In genomic region chr1:41240806-41241747, GRCh38 we compare ENCODE assay signal across 1 cellular context.
A peak's percentile ranks its signal among the peaks of the same experiment; 100 is the strongest.
TF ChIP-seq lines count a peak whose summit lies in the region.

No MANE protein-coding gene starts in this region.

TF ChIP-seq in HepG2, 621 proteins besides CTCF, POLR2A, EP300 and RAD21 (continued from another document and continues in another):
- TF ChIP-seq HOXD1 (CRISPR knock-in tag; IDR thresholded peaks at IDR 0.05) (no peak), MED8 (CRISPR knock-in tag; IDR thresholded peaks at IDR 0.05; ENCODE audit: insufficient replicate concordance) (no peak), CSRNP2 (CRISPR knock-in tag; conservative IDR thresholded peaks at IDR 0.05; ENCODE audit: low read depth) (no peak), ZNF597 (CRISPR knock-in tag; IDR thresholded peaks at IDR 0.05) (no peak), ZBTB37 (CRISPR knock-in tag; IDR thresholded peaks at IDR 0.05) (no peak), RBM22 (optimal IDR thresholded peaks at IDR 0.05; ENCODE audit: low read length) (no peak), ZBTB7A (CRISPR knock-in tag; IDR thresholded peaks at IDR 0.05) (peak; percentile 44; the same call in 1 of the 2 replicates), FOSL2 (CRISPR knock-in tag; IDR thresholded peaks at IDR 0.05) (no peak), ZNF580 (CRISPR knock-in tag; IDR thresholded peaks at IDR 0.05; ENCODE audit: borderline replicate concordance, low read depth) (no peak), ZBTB44 (CRISPR knock-in tag; IDR thresholded peaks at IDR 0.05) (no peak), ZNF615 (CRISPR knock-in tag; IDR thresholded peaks at IDR 0.05; ENCODE audit: borderline replicate concordance) (no peak), CBX1 (IDR thresholded peaks at IDR 0.05; ENCODE audit: low read depth) (no peak), HNRNPK (IDR thresholded peaks at IDR 0.05; ENCODE audit: low read depth, low read length, poor library complexity, severe bottlenecking) (no peak), HMGXB4 (CRISPR knock-in tag; IDR thresholded peaks at IDR 0.05; ENCODE audit: borderline replicate concordance in 1 of 2, low read depth in 1 of 2) (peak; percentile 14 to 28; a peak in 2 of 4 replicates), HNF1B (CRISPR knock-in tag; IDR thresholded peaks at IDR 0.05) (no peak), ZNF674 (CRISPR knock-in tag; IDR thresholded peaks at IDR 0.05; ENCODE audit: low read depth) (no peak), ZFP90 (CRISPR knock-in tag; IDR thresholded peaks at IDR 0.05; ENCODE audit: borderline replicate concordance) (no peak), RARG (CRISPR knock-in tag; IDR thresholded peaks at IDR 0.05; ENCODE audit: low read depth) (no peak), FLYWCH1 (CRISPR knock-in tag; IDR thresholded peaks at IDR 0.05) (no peak), ZSCAN31 (CRISPR knock-in tag; IDR thresholded peaks at IDR 0.05; ENCODE audit: low read depth) (no peak), ZFX (CRISPR knock-in tag; IDR thresholded peaks at IDR 0.05; ENCODE audit: low read depth) (0 out of 2 replicates have a peak, but pooled peaks have one; percentile 77), ATM (IDR thresholded peaks at IDR 0.05; ENCODE audit: borderline replicate concordance) (no peak), PHF8 (CRISPR knock-in tag; IDR thresholded peaks at IDR 0.05) (peak; percentile 80), ZNF136 (CRISPR knock-in tag; IDR thresholded peaks at IDR 0.05; ENCODE audit: low read depth) (no peak), TFDP1 (CRISPR knock-in tag; IDR thresholded peaks at IDR 0.05; ENCODE audit: borderline replicate concordance) (peak; percentile 76), ZNF589 (CRISPR knock-in tag; conservative IDR thresholded peaks at IDR 0.05) (no peak), ZKSCAN8 (CRISPR knock-in tag; IDR thresholded peaks at IDR 0.05; ENCODE audit: borderline replicate concordance) (no peak), ZSCAN25 (CRISPR knock-in tag; IDR thresholded peaks at IDR 0.05) (no peak), ZNF121 (CRISPR knock-in tag; IDR thresholded peaks at IDR 0.05) (no peak), CENPBD1 (CRISPR knock-in tag; IDR thresholded peaks at IDR 0.05; ENCODE audit: borderline replicate concordance, low read depth) (no peak), CCAR2 (optimal IDR thresholded peaks at IDR 0.05; ENCODE audit: low read depth, low read length) (no peak), SRSF9 (IDR thresholded peaks at IDR 0.05; ENCODE audit: borderline replicate concordance, insufficient read depth, low read depth, low read length, poor library complexity, severe bottlenecking) (no peak), KIAA2018 (CRISPR knock-in tag; IDR thresholded peaks at IDR 0.05; ENCODE audit: borderline replicate concordance) (no peak), KDM4B (CRISPR knock-in tag; IDR thresholded peaks at IDR 0.05) (no peak), PBX3 (CRISPR knock-in tag; IDR thresholded peaks at IDR 0.05; ENCODE audit: borderline replicate concordance) (0 out of 2 replicates have a peak, but pooled peaks have one; percentile 21), KLF11 (CRISPR knock-in tag; IDR thresholded peaks at IDR 0.05) (no peak), FOXK1 (CRISPR knock-in tag; IDR thresholded peaks at IDR 0.05; ENCODE audit: borderline replicate concordance, low read depth) (no peak; the same call in 1 of the 2 replicates), ZNF569 (CRISPR knock-in tag; IDR thresholded peaks at IDR 0.05; ENCODE audit: borderline replicate concordance) (no peak)
